25 cellular contexts compared by ENCODE assay signal in genomic region chr13:113609616-113610015, GRCh38. TPM values are rescaled to one million over a fixed set of nuclear protein-coding genes. Genes with fewer than 3 reads are reported as not detected.
"Had no signal": no experiment of that assay in that cellular context is flagged by ENCODE, and none has a peak within 500 bp of the region (broad histone marks: within the 10 kb centered on the region; RNA-seq: fewer than 3 reads in every experiment).

No MANE protein-coding gene starts in this region.

- H3K9me3 ChIP-seq: MG63, SJSA1 had no signal

- H3K27me3 ChIP-seq: MG63, SJSA1 had no signal

- H3K4me3 ChIP-seq: MG63, SJSA1, SK-N-MC had no signal

- H3K4me1 ChIP-seq: SJSA1 had no signal

- H3K27ac ChIP-seq: SJSA1, SK-N-MC had no signal

- DNase-seq: IMR-90, Karpas-422, KG1, MG63, NCI-H1092, NCI-H1105 treated with DMSO at 0.1 percent for 48 hours, NCI-H1417 treated with DMSO at 0.1 percent for 48 hours, NCI-H146, NCI-H1694 treated with DMSO at 0.1 percent for 48 hours, NCI-H1930, NCI-H2081, NCI-H2107, NCI-H2227 treated with DMSO at 0.1 percent for 48 hours, NCI-H446, NCI-H510A, NCI-H524 treated with DMSO at 0.1 percent for 48 hours, NCI-H69, NCI-H774, Right ventricle myocardium superior, RPMI8226, SIG-M5 had no signal

RNA-seq across cellular contexts. Expression of gene ATP4B, which starts 48.4 kb away (rescaled TPM):
- total RNA-seq: HepG2, HT1080, IMR-90, Right ventricle myocardium superior, SJSA1 had no signal
- polyA plus RNA-seq: HepG2, IMR-90 had no signal

RNA-seq across cellular contexts. Expression of gene GRK1, which starts 57.4 kb away (rescaled TPM):
- total RNA-seq: HT1080, IMR-90 had no signal
- polyA plus RNA-seq: IMR-90 had no signal
